ENCODE assay signal across 8 cellular contexts in genomic region chr6:149863846-149864577, GRCh38. TPM values are rescaled to one million over a fixed set of nuclear protein-coding genes. Genes with fewer than 3 reads are reported as not detected.
A peak's percentile ranks its signal among the peaks of the same experiment; 100 is the strongest.
DNase-seq lines count a peak whose midpoint lies in the region; ATAC-seq and TF ChIP-seq lines count a peak whose summit lies in the region.

TSS of gene LRP11 (minus strand) at chr6:149864359. CDS start at chr6:149864020, 339 bp downstream.

- H3K4me3 ChIP-seq in AG10803 (ENCODE audit: low read length) = peak within 1 kb of the TSS; percentile 77

- no peak for TF ChIP-seq CTCF in AG10803 (conservative IDR thresholded peaks at IDR 0.05; ENCODE audit: low read length)

- ATAC-seq in HG03439 (IDR thresholded peaks at IDR 0.05; ENCODE audit: unreplicated experiment) = peak; percentile 85
- peak; percentile 84 for ATAC-seq in left lobe of liver

- peak; percentile 78 for DNase-seq in AG10803 (ENCODE audit: low read depth)
- peak; percentile 87 for DNase-seq in GM19238 (ENCODE audit: insufficient read length, low spot score)
- peak; percentile 67 for DNase-seq in NCI-H510A treated with DMSO at 0.1 percent for 48 hours (lab: John Stamatoyannopoulos, UW)
- DNase-seq in activated CD4-positive, alpha-beta T cell treated with anti-CD3 and anti-CD28 coated beads, Interleukin-2, amount 50 U/mL, for 24 hours (ENCODE audit: low read depth in 1 of 2, low spot score in 1 of 2) = peak; percentile 69 to 70
- DNase-seq in dedifferentiated amniotic fluid mesenchymal stem cell (ENCODE audit: extremely low spot score) = peak; percentile 54
- peak; percentile 95 for DNase-seq in left lobe of liver (ENCODE audit: low spot score)
- DNase-seq in stimulated activated CD4-positive, alpha-beta T cell treated with anti-CD3 and anti-CD28 coated beads, Interleukin-2, amount 100 ng/mL, for 24 hours = peak; percentile 82 to 83

RNA-seq across cellular contexts. Expression of gene LRP11, which starts in this region (rescaled TPM):
- 11.1 TPM for total RNA-seq in left lobe of liver

Comparison
In these comparisons a context has a peak if more than half of its experiments do, and no peak if none do; other contexts are left out.
1. Peak in every context shown above with its lines: DNase-seq, ATAC-seq and H3K4me3 ChIP-seq.